In the genomic region with DNA sequence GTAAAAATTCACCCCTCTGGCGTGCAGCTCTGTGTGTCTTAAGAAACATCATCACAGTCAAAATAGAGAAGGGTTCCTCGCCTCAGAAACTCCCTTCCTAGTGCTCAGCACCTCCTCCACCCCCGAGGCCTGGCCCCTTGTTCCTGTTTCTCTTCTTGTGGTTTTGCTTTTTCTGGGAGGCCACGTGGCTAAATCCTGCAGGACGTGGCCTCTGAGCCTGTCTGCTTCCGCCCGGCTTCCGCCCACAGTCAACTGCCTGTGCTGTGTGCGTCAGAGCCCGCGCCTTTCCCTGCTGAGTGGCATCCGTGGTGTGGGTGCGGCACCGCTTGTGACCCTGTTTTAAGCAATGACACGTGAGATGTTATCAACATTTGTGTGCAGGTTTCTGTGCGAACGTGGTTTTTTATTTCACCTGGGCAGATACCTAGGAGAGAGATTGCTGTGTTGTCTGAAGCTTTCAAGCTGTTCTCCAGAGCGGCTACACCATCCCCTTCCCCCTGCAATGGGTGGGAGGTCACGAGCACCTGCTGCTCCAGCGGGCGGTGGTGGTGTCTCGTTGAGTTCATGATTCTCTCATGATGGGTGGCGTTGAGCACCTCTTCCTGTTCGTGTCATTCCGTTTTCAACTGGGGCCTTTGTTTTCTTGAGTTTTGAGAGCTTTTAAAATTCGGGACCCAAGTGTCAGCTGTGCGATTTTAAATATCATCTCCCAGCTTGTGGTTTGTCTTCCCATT, we compare ENCODE assay signal across 8 cellular contexts. TPM values are rescaled to one million over a fixed set of nuclear protein-coding genes. Genes with fewer than 3 reads are reported as not detected.
DNase-seq lines count a peak whose midpoint lies in the region; ATAC-seq and TF ChIP-seq lines count a peak whose summit lies in the region.

No MANE protein-coding gene starts in this region.

- H3K4me3 ChIP-seq in colonic mucosa (no peak overlapping the region), testis (no peak overlapping the region)

- no peaks in the 10 kb centered on the region for H3K4me1 Mint-ChIP-seq in nephron progenitor cell

- DNase-seq in activated CD4-positive, alpha-beta T cell treated with anti-CD3 and anti-CD28 coated beads for 48 hours = peak; percentile 90
- DNase-seq in colonic mucosa = peak; percentile 67
- DNase-seq in occipital lobe (lab: John Stamatoyannopoulos, UW) = peak; percentile 47
- DNase-seq in testis = peak; percentile 65
- DNase-seq in nephron progenitor cell = no peak
- DNase-seq in NCI-H1048 (lab: John Stamatoyannopoulos, UW) = no peak

- ATAC-seq in GM19395 (IDR thresholded peaks at IDR 0.05; ENCODE audit: unreplicated experiment) (peak; percentile 77), HG03520 (IDR thresholded peaks at IDR 0.05; ENCODE audit: unreplicated experiment) (peak; percentile 59)

- H3K9me3 ChIP-seq in colonic mucosa (no peaks in the 10 kb centered on the region), testis (no peaks in the 10 kb centered on the region)

- H3K27me3 ChIP-seq in colonic mucosa = no peaks in the 10 kb centered on the region
- H3K27me3 ChIP-seq in testis = no peaks in the 10 kb centered on the region

- no peaks in the 10 kb centered on the region for H3K9me3 Mint-ChIP-seq in nephron progenitor cell

- peaks cover 4% of the 10 kb centered on the region for H3K36me3 ChIP-seq in colonic mucosa
- H3K36me3 ChIP-seq in testis (ENCODE audit: low read depth, missing control alignments) = no peaks in the 10 kb centered on the region

- TF ChIP-seq CTCF in colonic mucosa (IDR thresholded peaks at IDR 0.05) = no peak
- no peak for TF ChIP-seq CTCF in testis (IDR thresholded peaks at IDR 0.05)
- TF ChIP-seq CTCF in nephron progenitor cell (IDR thresholded peaks at IDR 0.05) = no peak

- peaks cover 21% of the 10 kb centered on the region for H3K36me3 Mint-ChIP-seq in nephron progenitor cell (ENCODE audit: low read depth)

- intact Hi-C loops in colonic mucosa (cut with DNase I) (no loop called here), testis (cut with DNase I; ENCODE audit: low total_unique reads) (no loop called here)

- 81 to 86% methylated on average over 27 of the region's 27 CpGs for WGBS in testis, 2 donors

- no peak overlapping the region for H3K27ac Mint-ChIP-seq in nephron progenitor cell

- H3K27ac ChIP-seq in colonic mucosa = peak overlapping the region; percentile 32
- no peak overlapping the region for H3K27ac ChIP-seq in testis

- H3K4me3 Mint-ChIP-seq in nephron progenitor cell = no peak overlapping the region

- no peak for TF ChIP-seq POLR2A in testis (IDR thresholded peaks at IDR 0.05)

- H3K4me1 ChIP-seq in colonic mucosa (no peaks in the 10 kb centered on the region), testis (peaks cover 9% of the 10 kb centered on the region)

- no peaks in the 10 kb centered on the region for H3K27me3 Mint-ChIP-seq in nephron progenitor cell (ENCODE audit: low read depth, poor library complexity)

- no peak overlapping the region for H3K9ac ChIP-seq in colonic mucosa (ENCODE audit: low read depth in 2 of 2, low read length in 2 of 2)

RNA-seq across cellular contexts. Expression of gene ACSF3, which starts 21.7 kb away (rescaled TPM):
- 10 to 100 TPM; 60.2 TPM for total RNA-seq in colonic mucosa
- total RNA-seq in occipital lobe = 16.2 TPM
- 10 to 100 TPM; 61.0 to 70.1 TPM for total RNA-seq in testis
- polyA plus RNA-seq in testis (ENCODE audit: insufficient read depth, low read depth, low replicate concordance) = 30.3 TPM

RNA-seq across cellular contexts. Expression of gene CDH15, which starts 56.2 kb away (rescaled TPM):
- not detected for total RNA-seq in colonic mucosa
- total RNA-seq in occipital lobe = 0.16 TPM
- total RNA-seq in testis = 1 to 10 TPM; 2.1 to 3.0 TPM
- 1.4 TPM for polyA plus RNA-seq in testis (ENCODE audit: insufficient read depth, low read depth, low replicate concordance)

Comparison
In these comparisons a context has a peak if more than half of its experiments do, and no peak if none do; other contexts are left out.
1. DNase-seq: peak in activated CD4-positive, alpha-beta T cell treated with anti-CD3 and anti-CD28 coated beads for 48 hours (single experiment), colonic mucosa (single experiment), occipital lobe (single experiment) and testis (single experiment); none in nephron progenitor cell (single experiment) and NCI-H1048 (single experiment).